In genomic region chr20:10511166-10511506, GRCh38 we compare ENCODE assay signal across 8 cellular contexts.
DNase-seq lines count a peak whose midpoint lies in the region; ATAC-seq and TF ChIP-seq lines count a peak whose summit lies in the region.

No MANE protein-coding gene starts in this region.

- H3K4me1 ChIP-seq in trophoblast cell (ENCODE audit: control insufficient read depth in 1 of 2, insufficient read depth in 2 of 2, low read length in 2 of 2), result peaks cover 8 to 15% of the 10 kb centered on the region in 2 experiments

- H3K79me2 ChIP-seq in trophoblast cell (ENCODE audit: control insufficient read depth, insufficient read depth, low read length, poor library complexity), result no peaks in the 10 kb centered on the region

- H3K27ac ChIP-seq in trophoblast cell (ENCODE audit: low read depth, low read length), result peak overlapping the region; percentile 60

- H2BK12ac ChIP-seq in trophoblast cell (ENCODE audit: low read length), result peak overlapping the region; percentile 80

- H4K8ac ChIP-seq in trophoblast cell (ENCODE audit: low read depth, low read length), result peak overlapping the region; percentile 21

- WGBS in trophoblast cell (ENCODE audit: extremely low coverage, insufficient coverage, insufficient read length), result no CpG with 5 or more reads among the region's 3 CpGs

- ATAC-seq in GM19324 (IDR thresholded peaks at IDR 0.05; ENCODE audit: low FRiP score, unreplicated experiment), result peak; percentile 14

- no peak overlapping the region for H2AFZ ChIP-seq in trophoblast cell (ENCODE audit: insufficient read depth, low read length, poor library complexity)

- H3K4ac ChIP-seq in trophoblast cell (ENCODE audit: low read depth, low read length), result peak overlapping the region; percentile 9

- no peak overlapping the region for H2AK5ac ChIP-seq in trophoblast cell (ENCODE audit: low read length)

- H3K4me3 ChIP-seq in choroid plexus epithelial cell (ENCODE audit: low read depth, low read length), result no peak overlapping the region
- H3K4me3 ChIP-seq in trophoblast cell (ENCODE audit: low read depth, low read length), result no peak overlapping the region

- no peaks in the 10 kb centered on the region for H3K9me3 ChIP-seq in trophoblast cell (ENCODE audit: insufficient read depth, low read depth, low read length)

- H3K14ac ChIP-seq in trophoblast cell (ENCODE audit: low read length), result peak overlapping the region; percentile 38

- DNase-seq in HPDE6-E6E7 (ENCODE audit: extremely low spot score) (peak; percentile 46), choroid plexus epithelial cell (ENCODE audit: low read depth) (no peak), trophoblast cell (no peak), GM13976 (ENCODE audit: low spot score) (no peak), NCI-H345 (lab: John Stamatoyannopoulos, UW) (no peak), NK-92 (lab: John Stamatoyannopoulos, UW; ENCODE audit: unreplicated experiment) (no peak)
- no peak for DNase-seq in stimulated activated naive CD4-positive, alpha-beta T cell (lab: John Stamatoyannopoulos, UW)

- H4K12ac ChIP-seq in trophoblast cell (ENCODE audit: low read depth, low read length), result no peak overlapping the region

- H3K79me1 ChIP-seq in trophoblast cell (ENCODE audit: low read length), result peaks cover 12% of the 10 kb centered on the region

- H3K27me3 ChIP-seq in trophoblast cell (ENCODE audit: insufficient read depth, low read length), result no peaks in the 10 kb centered on the region

- no peaks in the 10 kb centered on the region for H3K36me3 ChIP-seq in trophoblast cell (ENCODE audit: control insufficient read depth in 1 of 2, insufficient read depth in 2 of 2, low read length in 2 of 2)

- H3K9ac ChIP-seq in trophoblast cell (ENCODE audit: low read length), result no peak overlapping the region

- TF ChIP-seq CTCF in choroid plexus epithelial cell (conservative IDR thresholded peaks at IDR 0.05; ENCODE audit: low read depth, low read length) (peak; percentile 9), GM13976 (IDR thresholded peaks at IDR 0.05; ENCODE audit: borderline replicate concordance, control extremely low read depth, extremely low read depth, insufficient read depth, missing control alignments) (no peak)

- H4K91ac ChIP-seq in trophoblast cell (ENCODE audit: low read depth, low read length), result peak overlapping the region; percentile 59

- no peak overlapping the region for H3K23ac ChIP-seq in trophoblast cell (ENCODE audit: low read length)

- peak overlapping the region; percentile 55 for H2BK5ac ChIP-seq in trophoblast cell (ENCODE audit: low read depth, low read length, poor library complexity)

- H2BK120ac ChIP-seq in trophoblast cell (ENCODE audit: insufficient read depth, low read length, poor library complexity), result peak overlapping the region; percentile 81

- H3K4me2 ChIP-seq in trophoblast cell (ENCODE audit: low read length), result peak overlapping the region; percentile 30

- in situ Hi-C loops in GM13976 (cut with MboI; ENCODE audit: low sequenced_read_pairs, unreplicated experiment), result no loop called here

- peak overlapping the region; percentile 31 for H3K18ac ChIP-seq in trophoblast cell (ENCODE audit: low read length)
